Comparison of ENCODE assay signal across 12 cellular contexts in genomic region chr7:16055263-16055976, GRCh38.
A peak's percentile ranks its signal among the peaks of the same experiment; 100 is the strongest.
DNase-seq lines count a peak whose midpoint lies in the region; ATAC-seq, FAIRE-seq and TF ChIP-seq lines count a peak whose summit lies in the region.
"Had no signal": no experiment of that assay in that cellular context is flagged by ENCODE, and none has a peak within 500 bp of the region (broad histone marks: within the 10 kb centered on the region; RNA-seq: fewer than 3 reads in every experiment).

No MANE protein-coding gene starts in this region.

- H4K5ac ChIP-seq in IMR-90 (ENCODE audit: low read depth, low read length), result no peak overlapping the region

- no peak for FAIRE-seq in pancreas (lab: Jason Lieb, UNC)

- H3K27ac ChIP-seq in IMR-90 (ENCODE audit: insufficient read depth, low read length), result no peak overlapping the region
- H3K27ac ChIP-seq in pancreas, result no peak overlapping the region
- H3K27ac ChIP-seq: cardiac muscle cell, esophagus squamous epithelium, RWPE1 had no signal

- H2AK9ac ChIP-seq in IMR-90 (replicated peaks; ENCODE audit: low read depth, low read length, poor library complexity), result no peak overlapping the region

- no peak overlapping the region for H3K4me2 ChIP-seq in IMR-90 (ENCODE audit: low read depth, low read length)

- H3K27me3 ChIP-seq in IMR-90 (ENCODE audit: control insufficient read depth, insufficient read depth, low read length) (no peaks in the 10 kb centered on the region), pancreas (no peaks in the 10 kb centered on the region)
- H3K27me3 ChIP-seq: cardiac muscle cell, esophagus squamous epithelium had no signal

- H3K23ac ChIP-seq in IMR-90 (ENCODE audit: low read depth, low read length), result no peak overlapping the region

- POLR2A ChIA-PET in IMR-90 (lab: Charles Lee; ENCODE audit: unreplicated experiment), result no interaction called here

- no peak overlapping the region for H2AFZ ChIP-seq in IMR-90 (replicated peaks; ENCODE audit: low read length, poor library complexity)

- no peaks in the 10 kb centered on the region for H3K9me1 ChIP-seq in IMR-90 (ENCODE audit: insufficient read depth, low read length)

- ATAC-seq in GM19351 (IDR thresholded peaks at IDR 0.05; ENCODE audit: unreplicated experiment), result peak; percentile 87
- ATAC-seq in HG02588 (IDR thresholded peaks at IDR 0.05; ENCODE audit: unreplicated experiment), result peak; percentile 83
- no peak for ATAC-seq in IMR-90 (ENCODE audit: low read depth)
- peak in 3 of 4 donors; percentile 53 to 63 (median 62) for ATAC-seq in pancreas
- ATAC-seq: WTC11 had no signal

- no peak overlapping the region for H3K9ac ChIP-seq in IMR-90 (ENCODE audit: low read depth, low read length)

- no peak overlapping the region for H4K8ac ChIP-seq in IMR-90 (ENCODE audit: low read depth in 2 of 2, low read length in 2 of 2)

- no peak overlapping the region for H2BK5ac ChIP-seq in IMR-90 (ENCODE audit: low read depth, low read length, poor library complexity, severe bottlenecking)

- in situ Hi-C loops in IMR-90 (cut with MboI; ENCODE audit: low sequenced_read_pairs), result no loop called here

- WGBS in IMR-90 (ENCODE audit: extremely low coverage in 2 of 2, insufficient read length in 1 of 2), 2 experiments, result no CpG with 5 or more reads among the region's 2 CpGs
- WGBS in pancreas, 2 donors, result 31 to 43% methylated on average over 2 of the region's 2 CpGs

- no peak overlapping the region for H2AK5ac ChIP-seq in IMR-90 (ENCODE audit: low read depth, low read length)

- no peak overlapping the region for H3K56ac ChIP-seq in IMR-90 (ENCODE audit: extremely low read depth, insufficient read depth, low read length)

- no peak overlapping the region for H3K4me3 ChIP-seq in IMR-90 (ENCODE audit: insufficient read depth, low read depth, low read length)
- H3K4me3 ChIP-seq in pancreas, result no peak overlapping the region
- H3K4me3 ChIP-seq: cardiac muscle cell, esophagus squamous epithelium had no signal

- no peak overlapping the region for H2BK20ac ChIP-seq in IMR-90 (ENCODE audit: low read depth, low read length)

- no peaks in the 10 kb centered on the region for H3K9me3 ChIP-seq in IMR-90 (ENCODE audit: control insufficient read depth, insufficient read depth, low read length)
- H3K9me3 ChIP-seq in pancreas, result no peaks in the 10 kb centered on the region
- H3K9me3 ChIP-seq: esophagus squamous epithelium had no signal

- intact Hi-C loops in IMR-90 (cut with micrococcal nuclease) (no loop called here), pancreas (cut with DNase I) (no loop called here)

- H4K20me1 ChIP-seq in IMR-90 (ENCODE audit: insufficient read depth, low read length), result no peaks in the 10 kb centered on the region

- no TSS peak for BruUV-seq in IMR-90 (replicated peaks; lab: Mats Ljungman, UMichigan)

- no peak for DNase-seq in IMR-90
- DNase-seq in pancreas, result no peak
- DNase-seq in GM19238 (ENCODE audit: insufficient read length, low spot score), result no peak
- no peak for DNase-seq in effector CD4-positive, alpha-beta T cell
- DNase-seq in stimulated activated CD4-positive, alpha-beta T cell treated with anti-CD3 and anti-CD28 coated beads, Interleukin-2, amount 100 ng/mL, for 24 hours, result no peak
- DNase-seq: esophagus squamous epithelium, NCI-H1930 had no signal

- no peaks in the 10 kb centered on the region for H3K36me3 ChIP-seq in IMR-90 (ENCODE audit: control insufficient read depth, insufficient read depth, low read length)
- H3K36me3 ChIP-seq in pancreas, result no peaks in the 10 kb centered on the region
- H3K36me3 ChIP-seq: cardiac muscle cell, esophagus squamous epithelium had no signal

- no peak overlapping the region for H2BK120ac ChIP-seq in IMR-90 (ENCODE audit: low read depth, low read length)

- CTCF ChIA-PET in IMR-90 (lab: Yijun Ruan, JAX), result interaction anchor here (1.0 kb wide), 1 partner anchor 12 kb away, joined by 3 read pairs; no protein-coding TSS in a partner anchor

- no peaks in the 10 kb centered on the region for H3K79me1 ChIP-seq in IMR-90 (ENCODE audit: low read depth in 1 of 2, low read length in 2 of 2)

- TF ChIP-seq RAD21 in IMR-90 (IDR thresholded peaks at IDR 0.05; ENCODE audit: low read length), result no peak

- dilution Hi-C loops in IMR-90 (cut with HindIII; ENCODE audit: low sequenced_read_pairs, unreplicated experiment), result no loop called here

- H3K4ac ChIP-seq in IMR-90 (ENCODE audit: low read depth, low read length), result no peak overlapping the region; the same call in 1 of the 2 replicates

- no peak overlapping the region for H3K18ac ChIP-seq in IMR-90 (ENCODE audit: low read depth, low read length)

- TF ChIP-seq POLR2A in IMR-90 (IDR thresholded peaks at IDR 0.05; ENCODE audit: low read depth, low read length), result no peak

- H4K91ac ChIP-seq in IMR-90 (ENCODE audit: insufficient read depth, low read depth, low read length), result no peak overlapping the region

- no peak overlapping the region for H2BK15ac ChIP-seq in IMR-90 (ENCODE audit: low read depth, low read length)

- peaks cover 2% of the 10 kb centered on the region; the same call in 1 of the 2 replicates for H3K4me1 ChIP-seq in IMR-90 (ENCODE audit: control insufficient read depth, insufficient read depth, low read length)
- H3K4me1 ChIP-seq in pancreas, result peaks cover 0 to 5% (median 0%) of the 10 kb centered on the region in 3 donors
- H3K4me1 ChIP-seq: esophagus squamous epithelium had no signal

- TF ChIP-seq CTCF in IMR-90 (conservative IDR thresholded peaks at IDR 0.05; ENCODE audit: low read depth, low read length) (no peak), pancreas (IDR thresholded peaks at IDR 0.05) (no peak)

- H3K14ac ChIP-seq in IMR-90 (replicated peaks; ENCODE audit: low read depth, low read length), result 0 out of 2 replicates have a peak overlapping the region, but pooled peaks have one; percentile 66

TF ChIP-seq in IMR-90, 13 proteins besides CTCF, POLR2A, EP300 and RAD21:
- TF ChIP-seq RFX5 (IDR thresholded peaks at IDR 0.05; ENCODE audit: low read depth, low read length) (no peak), NFE2L2 (IDR thresholded peaks at IDR 0.05; ENCODE audit: low read depth, low read length) (no peak), CHD1 (IDR thresholded peaks at IDR 0.05; ENCODE audit: low read depth, low read length) (no peak), BHLHE40 (IDR thresholded peaks at IDR 0.05; ENCODE audit: low read depth, low read length) (no peak), CEBPB (IDR thresholded peaks at IDR 0.05; ENCODE audit: low read depth, low read length) (no peak), MAFK (IDR thresholded peaks at IDR 0.05; ENCODE audit: low read depth, low read length) (no peak), ELK1 (IDR thresholded peaks at IDR 0.05; ENCODE audit: borderline replicate concordance, low read depth, low read length) (no peak), MAZ (IDR thresholded peaks at IDR 0.05; ENCODE audit: borderline replicate concordance, low read depth, low read length) (no peak), RCOR1 (IDR thresholded peaks at IDR 0.05; ENCODE audit: insufficient replicate concordance, low read length) (no peak), SMC3 (IDR thresholded peaks at IDR 0.05; ENCODE audit: low read depth, low read length) (no peak), FOS (IDR thresholded peaks at IDR 0.05; ENCODE audit: low read depth, low read length) (no peak), MXI1 (IDR thresholded peaks at IDR 0.05; ENCODE audit: borderline replicate concordance, low read depth, low read length) (no peak)
- TF ChIP-seq, protein P1, sequence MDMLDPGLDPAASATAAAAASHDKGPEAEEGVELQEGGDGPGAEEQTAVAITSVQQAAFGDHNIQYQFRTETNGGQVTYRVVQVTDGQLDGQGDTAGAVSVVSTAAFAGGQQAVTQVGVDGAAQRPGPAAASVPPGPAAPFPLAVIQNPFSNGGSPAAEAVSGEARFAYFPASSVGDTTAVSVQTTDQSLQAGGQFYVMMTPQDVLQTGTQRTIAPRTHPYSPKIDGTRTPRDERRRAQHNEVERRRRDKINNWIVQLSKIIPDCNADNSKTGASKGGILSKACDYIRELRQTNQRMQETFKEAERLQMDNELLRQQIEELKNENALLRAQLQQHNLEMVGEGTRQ (IDR thresholded peaks at IDR 0.05; ENCODE audit: low read depth, low read length), result no peak
